In genomic region chr4:41154814-41155177, GRCh38 we compare ENCODE assay signal across 1 cellular context.
TF ChIP-seq lines count a peak whose summit lies in the region.

No MANE protein-coding gene starts in this region.

TF ChIP-seq in GM23338, 12 proteins besides CTCF, POLR2A, EP300 and RAD21 (continued from another document):
- TF ChIP-seq ZNF462 (CRISPR knock-in tag; IDR thresholded peaks at IDR 0.05), result no peak
